In the genomic region with DNA sequence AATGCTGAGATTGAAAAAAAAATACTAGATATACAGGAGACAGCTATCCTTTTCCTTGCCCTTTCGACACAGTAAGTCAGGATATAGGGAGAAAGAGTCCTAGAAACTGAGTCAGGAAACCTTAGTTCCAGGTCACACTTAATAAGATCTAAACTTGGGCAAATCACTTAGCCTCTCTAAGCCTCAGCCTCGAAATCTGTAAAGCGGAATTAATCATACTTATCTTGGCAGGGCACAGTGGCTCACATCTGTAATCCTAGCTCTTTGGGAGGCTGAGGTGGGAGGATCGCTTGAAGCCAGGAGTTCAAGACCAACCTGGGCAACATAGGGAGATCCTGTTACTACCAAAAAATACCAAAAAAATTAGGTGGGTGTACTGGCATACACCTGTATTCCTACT, we compare ENCODE assay signal across 40 cellular contexts. TPM values are rescaled to one million over a fixed set of nuclear protein-coding genes. Genes with fewer than 3 reads are reported as not detected.
"Had no signal": no experiment of that assay in that cellular context is flagged by ENCODE, and none has a peak within 500 bp of the region (broad histone marks: within the 10 kb centered on the region; RNA-seq: fewer than 3 reads in every experiment).

No MANE protein-coding gene starts in this region.

- H3K4me3 ChIP-seq: adrenal gland, ascending aorta, body of pancreas, breast epithelium, cardiac muscle cell had no signal

- H3K27me3 ChIP-seq: adrenal gland, ascending aorta, body of pancreas, brain microvascular endothelial cell, breast epithelium, cardiac muscle cell had no signal

- H3K4me1 Mint-ChIP-seq: activated naive CD4-positive, alpha-beta T cell treated with anti-CD3 and anti-CD28 coated beads, Interleukin-2, amount 10 ng/mL, durations not matched to agents 7 days and 5 days; activated naive CD8-positive, alpha-beta T cell treated with anti-CD3 and anti-CD28 coated beads, Interleukin-2, amount 10 ng/mL, durations not matched to agents 7 days and 5 days; activated naive CD8-positive, alpha-beta T cell treated with anti-CD3 and anti-CD28 coated beads, Interleukin-2, amount 50 U/mL, for 24 hours; activated T-helper 17 cell treated with anti-CD3 and anti-CD28 coated beads, Interleukin-2, amount 50 U/mL, for 72 hours had no signal

- FAIRE-seq: astrocyte, bronchial epithelial cell had no signal

- H3K9me3 ChIP-seq: adrenal gland, ascending aorta, body of pancreas, breast epithelium had no signal

- H3K9me3 Mint-ChIP-seq: activated naive CD4-positive, alpha-beta T cell treated with anti-CD3 and anti-CD28 coated beads for 36 hours; activated naive CD4-positive, alpha-beta T cell treated with anti-CD3 and anti-CD28 coated beads, Interleukin-2, amount 10 ng/mL, durations not matched to agents 7 days and 5 days; activated naive CD4-positive, alpha-beta T cell treated with anti-CD3 and anti-CD28 coated beads, Interleukin-2, amount 50 U/mL, for 24 hours; activated naive CD4-positive, alpha-beta T cell treated with anti-CD3 and anti-CD28 coated beads, Interleukin-2, amount 50 U/mL, for 72 hours; activated naive CD8-positive, alpha-beta T cell treated with anti-CD3 and anti-CD28 coated beads for 36 hours; activated naive CD8-positive, alpha-beta T cell treated with anti-CD3 and anti-CD28 coated beads, Interleukin-2, amount 10 ng/mL, durations not matched to agents 7 days and 5 days; activated naive CD8-positive, alpha-beta T cell treated with anti-CD3 and anti-CD28 coated beads, Interleukin-2, amount 50 U/mL, for 24 hours; activated T-cell treated with anti-CD3 and anti-CD28 coated beads, Interleukin-2, amount 50 U/mL, for 24 hours; activated T-cell treated with anti-CD3 and anti-CD28 coated beads, Interleukin-2, amount 50 U/mL, for 4 hours; activated T-cell treated with anti-CD3 and anti-CD28 coated beads, Interleukin-2, amount 50 U/mL, for 72 hours; activated T-helper 1 cell treated with anti-CD3 and anti-CD28 coated beads, Interleukin-12 subunit alpha, Interleukin-12 subunit beta, Interleukin-2, Interleukin-4 antibody, amounts not matched to agents 30 ng/mL and 10 ng/mL and 1 ng/mL, durations not matched to agents 14 hours and 24 hours and 36 hours; activated T-helper 17 cell treated with anti-CD3 and anti-CD28 coated beads, Interleukin-2, amount 50 U/mL, for 72 hours; activated T-helper 2 cell treated with anti-CD3 and anti-CD28 coated beads, Interferon-gamma antibody, Interleukin-2, Interleukin-4, amounts not matched to agents 10 μg/mL and 5 μg/mL and 100 μg/mL, durations not matched to agents 14 hours and 24 hours and 36 hours; brain; central memory CD8-positive, alpha-beta T cell had no signal

- H3K36me3 ChIP-seq: adrenal gland, ascending aorta, breast epithelium, cardiac muscle cell had no signal

- DNase-seq: activated effector memory CD4-positive, alpha-beta T cell treated with anti-CD3 and anti-CD28 coated beads, Interleukin-2, amount 50 U/mL, for 16 hours; activated effector memory CD4-positive, alpha-beta T cell treated with Interleukin-2 at 50 U/mL for 16 hours; activated gamma-delta T cell; activated gamma-delta T cell treated with Interleukin-2 at 50 U/mL for 16 hours; activated naive CD4-positive, alpha-beta T cell; activated naive CD4-positive, alpha-beta T cell treated with anti-CD3 and anti-CD28 coated beads for 36 hours; activated naive CD4-positive, alpha-beta T cell treated with anti-CD3 and anti-CD28 coated beads, Interleukin-2, amount 10 ng/mL, durations not matched to agents 7 days and 5 days; activated naive CD4-positive, alpha-beta T cell treated with anti-CD3 and anti-CD28 coated beads, Interleukin-2, amount 50 U/mL, for 16 hours; activated naive CD4-positive, alpha-beta T cell treated with Interleukin-2 at 50 U/mL for 16 hours; activated naive CD8-positive, alpha-beta T cell treated with anti-CD3 and anti-CD28 coated beads for 36 hours; activated naive CD8-positive, alpha-beta T cell treated with anti-CD3 and anti-CD28 coated beads, Interleukin-2, amount 10 ng/mL, durations not matched to agents 7 days and 5 days; activated naive CD8-positive, alpha-beta T cell treated with anti-CD3 and anti-CD28 coated beads, Interleukin-2, amount 50 U/mL, for 24 hours; activated T-cell treated with anti-CD3 and anti-CD28 coated beads, Interleukin-2, amount 50 U/mL, for 1 hour; activated T-cell treated with anti-CD3 and anti-CD28 coated beads, Interleukin-2, amount 50 U/mL, for 24 hours; activated T-cell treated with anti-CD3 and anti-CD28 coated beads, Interleukin-2, amount 50 U/mL, for 4 hours; activated T-cell treated with anti-CD3 and anti-CD28 coated beads, Interleukin-2, amount 50 U/mL, for 48 hours; activated T-cell treated with anti-CD3 and anti-CD28 coated beads, Interleukin-2, amount 50 U/mL, for 72 hours; adrenal gland; amniotic stem cell; amygdala; anterior cingulate cortex; aorta; body of pancreas; brain microvascular endothelial cell; caudate nucleus; central memory CD4-positive, alpha-beta T cell; cerebellar nuclear complex had no signal

- H3K4me3 Mint-ChIP-seq: activated naive CD4-positive, alpha-beta T cell treated with anti-CD3 and anti-CD28 coated beads for 36 hours; activated naive CD4-positive, alpha-beta T cell treated with anti-CD3 and anti-CD28 coated beads, Interleukin-2, amount 10 ng/mL, durations not matched to agents 7 days and 5 days; activated naive CD4-positive, alpha-beta T cell treated with anti-CD3 and anti-CD28 coated beads, Interleukin-2, amount 50 U/mL, for 24 hours; activated naive CD8-positive, alpha-beta T cell; activated naive CD8-positive, alpha-beta T cell treated with anti-CD3 and anti-CD28 coated beads for 36 hours; activated naive CD8-positive, alpha-beta T cell treated with anti-CD3 and anti-CD28 coated beads, Interleukin-2, amount 10 ng/mL, durations not matched to agents 7 days and 5 days; activated naive CD8-positive, alpha-beta T cell treated with anti-CD3 and anti-CD28 coated beads, Interleukin-2, amount 50 U/mL, for 24 hours; activated T-cell treated with anti-CD3 and anti-CD28 coated beads, Interleukin-2, amount 50 U/mL, for 24 hours; activated T-cell treated with anti-CD3 and anti-CD28 coated beads, Interleukin-2, amount 50 U/mL, for 4 hours; activated T-cell treated with anti-CD3 and anti-CD28 coated beads, Interleukin-2, amount 50 U/mL, for 72 hours; activated T-helper 1 cell treated with anti-CD3 and anti-CD28 coated beads, Interleukin-12 subunit alpha, Interleukin-12 subunit beta, Interleukin-2, Interleukin-4 antibody, amounts not matched to agents 30 ng/mL and 10 ng/mL and 1 ng/mL, durations not matched to agents 14 hours and 24 hours and 36 hours; activated T-helper 17 cell treated with anti-CD3 and anti-CD28 coated beads, Interleukin-2, amount 50 U/mL, for 72 hours; brain; central memory CD8-positive, alpha-beta T cell had no signal

- H3K4me1 ChIP-seq: adrenal gland, ascending aorta, body of pancreas, breast epithelium had no signal

- H3K27ac ChIP-seq: adrenal gland, ascending aorta, body of pancreas, brain microvascular endothelial cell, breast epithelium, cardiac muscle cell had no signal

- H3K36me3 Mint-ChIP-seq: activated naive CD4-positive, alpha-beta T cell treated with anti-CD3 and anti-CD28 coated beads, Interleukin-2, amount 10 ng/mL, durations not matched to agents 7 days and 5 days; activated naive CD4-positive, alpha-beta T cell treated with anti-CD3 and anti-CD28 coated beads, Interleukin-2, amount 50 U/mL, for 24 hours; activated naive CD4-positive, alpha-beta T cell treated with anti-CD3 and anti-CD28 coated beads, Interleukin-2, amount 50 U/mL, for 72 hours; activated naive CD8-positive, alpha-beta T cell; activated naive CD8-positive, alpha-beta T cell treated with anti-CD3 and anti-CD28 coated beads for 36 hours; activated naive CD8-positive, alpha-beta T cell treated with anti-CD3 and anti-CD28 coated beads, Interleukin-2, amount 10 ng/mL, durations not matched to agents 7 days and 5 days; brain had no signal

- ATAC-seq: activated naive CD4-positive, alpha-beta T cell treated with anti-CD3 and anti-CD28 coated beads, Interleukin-2, amount 50 U/mL, for 72 hours; activated naive CD8-positive, alpha-beta T cell treated with anti-CD3 and anti-CD28 coated beads, Interleukin-2, amount 50 U/mL, for 24 hours; activated T-cell treated with anti-CD3 and anti-CD28 coated beads, Interleukin-2, amount 50 U/mL, for 4 hours; activated T-cell treated with anti-CD3 and anti-CD28 coated beads, Interleukin-2, amount 50 U/mL, for 72 hours; activated T-helper 17 cell treated with anti-CD3 and anti-CD28 coated beads, Interleukin-2, amount 50 U/mL, for 72 hours; body of pancreas had no signal

- H3K27ac Mint-ChIP-seq: activated naive CD4-positive, alpha-beta T cell treated with anti-CD3 and anti-CD28 coated beads for 36 hours; activated naive CD4-positive, alpha-beta T cell treated with anti-CD3 and anti-CD28 coated beads, Interleukin-2, amount 10 ng/mL, durations not matched to agents 7 days and 5 days; activated naive CD4-positive, alpha-beta T cell treated with anti-CD3 and anti-CD28 coated beads, Interleukin-2, amount 50 U/mL, for 24 hours; activated naive CD4-positive, alpha-beta T cell treated with anti-CD3 and anti-CD28 coated beads, Interleukin-2, amount 50 U/mL, for 72 hours; activated naive CD8-positive, alpha-beta T cell; activated naive CD8-positive, alpha-beta T cell treated with anti-CD3 and anti-CD28 coated beads for 36 hours; activated naive CD8-positive, alpha-beta T cell treated with anti-CD3 and anti-CD28 coated beads, Interleukin-2, amount 10 ng/mL, durations not matched to agents 7 days and 5 days; activated naive CD8-positive, alpha-beta T cell treated with anti-CD3 and anti-CD28 coated beads, Interleukin-2, amount 50 U/mL, for 24 hours; activated T-cell treated with anti-CD3 and anti-CD28 coated beads, Interleukin-2, amount 50 U/mL, for 24 hours; activated T-cell treated with anti-CD3 and anti-CD28 coated beads, Interleukin-2, amount 50 U/mL, for 72 hours; activated T-helper 1 cell treated with anti-CD3 and anti-CD28 coated beads, Interleukin-12 subunit alpha, Interleukin-12 subunit beta, Interleukin-2, Interleukin-4 antibody, amounts not matched to agents 30 ng/mL and 10 ng/mL and 1 ng/mL, durations not matched to agents 14 hours and 24 hours and 36 hours; activated T-helper 17 cell treated with anti-CD3 and anti-CD28 coated beads, Interleukin-2, amount 50 U/mL, for 72 hours; activated T-helper 2 cell treated with anti-CD3 and anti-CD28 coated beads, Interferon-gamma antibody, Interleukin-2, Interleukin-4, amounts not matched to agents 10 μg/mL and 5 μg/mL and 100 μg/mL, durations not matched to agents 14 hours and 24 hours and 36 hours; brain had no signal

RNA-seq across cellular contexts. Expression of a gene that starts 4.6 kb away (rescaled TPM):
- total RNA-seq: activated naive CD4-positive, alpha-beta T cell treated with anti-CD3 and anti-CD28 coated beads for 36 hours had no signal
